2 cellular contexts compared by ENCODE assay signal in the genomic region with DNA sequence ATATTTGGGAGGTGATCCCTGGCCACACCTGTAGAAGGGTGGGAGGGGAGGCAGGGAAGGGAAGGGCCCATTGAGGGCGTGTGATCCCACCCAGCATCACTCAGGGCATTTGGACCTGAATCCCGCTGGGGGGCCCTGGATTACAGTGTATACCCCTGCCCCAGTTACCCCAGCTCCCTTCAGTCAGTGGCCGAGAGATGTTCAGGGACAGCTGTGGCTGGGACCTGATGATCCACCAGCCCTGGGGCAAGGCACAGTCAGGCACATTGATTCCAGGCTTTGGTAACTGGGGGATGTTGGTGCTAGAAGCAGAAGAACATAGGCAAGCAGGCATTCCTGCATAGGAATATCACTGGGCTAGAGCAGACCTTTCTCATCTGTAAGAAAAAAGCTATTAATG.
TF ChIP-seq lines count a peak whose summit lies in the region.

No MANE protein-coding gene starts in this region.

TF ChIP-seq in IMR-90, 13 proteins besides CTCF, POLR2A, EP300 and RAD21:
- TF ChIP-seq RCOR1 (IDR thresholded peaks at IDR 0.05; ENCODE audit: insufficient replicate concordance, low read length): no peak
- TF ChIP-seq, protein P1, sequence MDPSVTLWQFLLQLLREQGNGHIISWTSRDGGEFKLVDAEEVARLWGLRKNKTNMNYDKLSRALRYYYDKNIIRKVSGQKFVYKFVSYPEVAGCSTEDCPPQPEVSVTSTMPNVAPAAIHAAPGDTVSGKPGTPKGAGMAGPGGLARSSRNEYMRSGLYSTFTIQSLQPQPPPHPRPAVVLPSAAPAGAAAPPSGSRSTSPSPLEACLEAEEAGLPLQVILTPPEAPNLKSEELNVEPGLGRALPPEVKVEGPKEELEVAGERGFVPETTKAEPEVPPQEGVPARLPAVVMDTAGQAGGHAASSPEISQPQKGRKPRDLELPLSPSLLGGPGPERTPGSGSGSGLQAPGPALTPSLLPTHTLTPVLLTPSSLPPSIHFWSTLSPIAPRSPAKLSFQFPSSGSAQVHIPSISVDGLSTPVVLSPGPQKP (IDR thresholded peaks at IDR 0.05; ENCODE audit: borderline replicate concordance, low read depth, low read length): no peak
- no peak for TF ChIP-seq MAFK (IDR thresholded peaks at IDR 0.05; ENCODE audit: low read depth, low read length)
- TF ChIP-seq FOS (IDR thresholded peaks at IDR 0.05; ENCODE audit: low read depth, low read length): no peak
- TF ChIP-seq CHD1 (IDR thresholded peaks at IDR 0.05; ENCODE audit: low read depth, low read length): no peak
- TF ChIP-seq MXI1 (IDR thresholded peaks at IDR 0.05; ENCODE audit: borderline replicate concordance, low read depth, low read length): no peak
- no peak for TF ChIP-seq SMC3 (IDR thresholded peaks at IDR 0.05; ENCODE audit: low read depth, low read length)
- TF ChIP-seq, protein P2, sequence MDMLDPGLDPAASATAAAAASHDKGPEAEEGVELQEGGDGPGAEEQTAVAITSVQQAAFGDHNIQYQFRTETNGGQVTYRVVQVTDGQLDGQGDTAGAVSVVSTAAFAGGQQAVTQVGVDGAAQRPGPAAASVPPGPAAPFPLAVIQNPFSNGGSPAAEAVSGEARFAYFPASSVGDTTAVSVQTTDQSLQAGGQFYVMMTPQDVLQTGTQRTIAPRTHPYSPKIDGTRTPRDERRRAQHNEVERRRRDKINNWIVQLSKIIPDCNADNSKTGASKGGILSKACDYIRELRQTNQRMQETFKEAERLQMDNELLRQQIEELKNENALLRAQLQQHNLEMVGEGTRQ (IDR thresholded peaks at IDR 0.05; ENCODE audit: low read depth, low read length): no peak
- no peak for TF ChIP-seq NFE2L2 (IDR thresholded peaks at IDR 0.05; ENCODE audit: low read depth, low read length)
- TF ChIP-seq BHLHE40 (IDR thresholded peaks at IDR 0.05; ENCODE audit: low read depth, low read length): no peak
- no peak for TF ChIP-seq CEBPB (IDR thresholded peaks at IDR 0.05; ENCODE audit: low read depth, low read length)
- no peak for TF ChIP-seq MAZ (IDR thresholded peaks at IDR 0.05; ENCODE audit: borderline replicate concordance, low read depth, low read length)
TF ChIP-seq in IMR-90: peak in this region for 0.

TF ChIP-seq in H1, 55 proteins besides CTCF, POLR2A, EP300 and RAD21:
- no peak for TF ChIP-seq HDAC6 (IDR thresholded peaks at IDR 0.05; ENCODE audit: low read depth, low read length)
- no peak for TF ChIP-seq PHF8 (conservative IDR thresholded peaks at IDR 0.05; ENCODE audit: low read depth, low read length)
- TF ChIP-seq BACH1 (IDR thresholded peaks at IDR 0.05; ENCODE audit: low read length): no peak
- no peak for TF ChIP-seq BRCA1 (IDR thresholded peaks at IDR 0.05; ENCODE audit: low read depth, low read length)
- TF ChIP-seq SIN3A (conservative IDR thresholded peaks at IDR 0.05 in 1 of 2, IDR thresholded peaks at IDR 0.05 in 1 of 2; ENCODE audit: low read depth in 1 of 2, low read length in 2 of 2): no peak
- TF ChIP-seq TBP (IDR thresholded peaks at IDR 0.05; ENCODE audit: low read depth, low read length): no peak
- TF ChIP-seq CBX8 (IDR thresholded peaks at IDR 0.05; ENCODE audit: borderline replicate concordance, low read depth, low read length): no peak
- no peak for TF ChIP-seq JUN (IDR thresholded peaks at IDR 0.05; ENCODE audit: low read depth, low read length)
- TF ChIP-seq KDM5A (IDR thresholded peaks at IDR 0.05; ENCODE audit: low read length): no peak
- no peak for TF ChIP-seq RNF2 (IDR thresholded peaks at IDR 0.05; ENCODE audit: borderline replicate concordance, low read depth, low read length, missing control alignments, poor library complexity, severe bottlenecking)
- no peak for TF ChIP-seq HDAC2 (IDR thresholded peaks at IDR 0.05; ENCODE audit: borderline replicate concordance in 1 of 2, low read depth in 2 of 2, low read length in 2 of 2)
- TF ChIP-seq NRF1 (IDR thresholded peaks at IDR 0.05; ENCODE audit: low read depth, low read length): no peak
- TF ChIP-seq POU5F1 (IDR thresholded peaks at IDR 0.05; ENCODE audit: low read depth, low read length): no peak
- no peak for TF ChIP-seq SP4 (IDR thresholded peaks at IDR 0.05; ENCODE audit: low read length)
- TF ChIP-seq, protein P3, sequence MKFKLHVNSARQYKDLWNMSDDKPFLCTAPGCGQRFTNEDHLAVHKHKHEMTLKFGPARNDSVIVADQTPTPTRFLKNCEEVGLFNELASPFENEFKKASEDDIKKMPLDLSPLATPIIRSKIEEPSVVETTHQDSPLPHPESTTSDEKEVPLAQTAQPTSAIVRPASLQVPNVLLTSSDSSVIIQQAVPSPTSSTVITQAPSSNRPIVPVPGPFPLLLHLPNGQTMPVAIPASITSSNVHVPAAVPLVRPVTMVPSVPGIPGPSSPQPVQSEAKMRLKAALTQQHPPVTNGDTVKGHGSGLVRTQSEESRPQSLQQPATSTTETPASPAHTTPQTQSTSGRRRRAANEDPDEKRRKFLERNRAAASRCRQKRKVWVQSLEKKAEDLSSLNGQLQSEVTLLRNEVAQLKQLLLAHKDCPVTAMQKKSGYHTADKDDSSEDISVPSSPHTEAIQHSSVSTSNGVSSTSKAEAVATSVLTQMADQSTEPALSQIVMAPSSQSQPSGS (IDR thresholded peaks at IDR 0.05; ENCODE audit: low read length): no peak
- no peak for TF ChIP-seq CTBP2 (IDR thresholded peaks at IDR 0.05; ENCODE audit: borderline replicate concordance, insufficient read depth, insufficient read length, low read length)
- no peak for TF ChIP-seq RXRA (IDR thresholded peaks at IDR 0.05; ENCODE audit: insufficient read depth, low read depth, low read length)
